Comparison of ENCODE assay signal across 16 cellular contexts in the genomic region with DNA sequence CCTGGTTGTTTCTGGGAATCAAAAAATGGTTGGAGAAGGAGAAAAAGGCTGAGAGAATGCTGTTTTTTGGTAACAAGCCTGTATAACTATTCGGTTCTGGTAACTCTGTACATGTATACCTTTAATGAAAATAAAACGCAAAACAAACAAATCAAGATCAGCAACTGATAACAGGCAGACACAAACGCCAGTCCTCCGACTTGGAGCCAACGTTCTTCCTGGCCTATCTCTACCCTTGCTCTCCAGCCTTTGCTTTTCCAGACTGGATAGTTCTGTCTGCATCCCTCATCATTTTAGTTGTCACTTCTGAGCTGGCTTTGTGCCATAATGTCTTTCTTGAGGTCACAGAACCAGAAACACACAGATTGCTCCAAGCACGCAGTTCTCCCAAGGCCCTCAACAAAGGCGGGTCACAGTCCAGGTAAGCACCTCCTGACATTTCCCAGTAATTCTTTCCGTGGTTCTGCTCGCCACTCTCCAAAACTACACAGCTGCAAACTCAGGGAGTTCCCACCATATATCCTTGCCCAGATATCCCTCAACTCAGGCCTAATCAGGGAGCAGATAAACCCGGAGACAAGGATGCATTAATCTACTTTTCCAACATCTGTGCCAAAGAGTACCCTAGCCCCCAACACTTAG. TPM values are rescaled to one million over a fixed set of nuclear protein-coding genes. Genes with fewer than 3 reads are reported as not detected.
A peak's percentile ranks its signal among the peaks of the same experiment; 100 is the strongest.
DNase-seq lines count a peak whose midpoint lies in the region; TF ChIP-seq lines count a peak whose summit lies in the region.
"Had no signal": no experiment of that assay in that cellular context is flagged by ENCODE, and none has a peak within 500 bp of the region (broad histone marks: within the 10 kb centered on the region; RNA-seq: fewer than 3 reads in every experiment).

No MANE protein-coding gene starts in this region.

- H2AK5ac ChIP-seq in H9 (ENCODE audit: insufficient read length, low read length): no peak overlapping the region

- no peak overlapping the region for H2BK12ac ChIP-seq in H9 (ENCODE audit: insufficient read length, low read depth, low read length)

- H3K27me3 ChIP-seq in H9 (ENCODE audit: insufficient read depth, low read length) (no peaks in the 10 kb centered on the region), spleen (replicated peaks in 1 of 7) (no peaks in the 10 kb centered on the region)
- H3K27me3 ChIP-seq: Peyer's patch had no signal

- no peak overlapping the region for H2BK20ac ChIP-seq in H9 (ENCODE audit: low read depth, low read length, poor library complexity, severe bottlenecking)

- peak overlapping the region in 2 of 3 experiments; percentile 29 to 58; a peak in 3 of 7 replicates for H3K27ac Mint-ChIP-seq in H9
- H3K27ac Mint-ChIP-seq in endothelial cell (ENCODE audit: unreplicated experiment): no peak overlapping the region
- H3K27ac Mint-ChIP-seq: GM23338 had no signal

- H3T11ph ChIP-seq in H9 (ENCODE audit: low read length): no peak overlapping the region

- no peak overlapping the region for H2BK5ac ChIP-seq in H9 (ENCODE audit: insufficient read length, low read length)

- no peaks in the 10 kb centered on the region for H4K20me1 ChIP-seq in H9 (ENCODE audit: control insufficient read depth, insufficient read depth, insufficient read length)

- H2BK120ac ChIP-seq in H9 (ENCODE audit: low read depth, low read length, poor library complexity, severe bottlenecking): no peak overlapping the region

- H3K4me3 ChIP-seq in spleen (no peak overlapping the region), foreskin fibroblast (ENCODE audit: low read depth in 1 of 2, low read length in 2 of 2) (no peak overlapping the region)
- H3K4me3 ChIP-seq: GM23338, Peyer's patch had no signal

- H3K27ac ChIP-seq in H9 (ENCODE audit: insufficient read length, low read depth, low read length) (no peak overlapping the region), spleen (no peak overlapping the region)
- H3K27ac ChIP-seq: Peyer's patch had no signal

- H4K5ac ChIP-seq in H9 (ENCODE audit: insufficient read length, low read depth, low read length): no peak overlapping the region

- H3K79me2 ChIP-seq in H9 (ENCODE audit: insufficient read depth, low read length): no peaks in the 10 kb centered on the region

- no peak overlapping the region for H3K56ac ChIP-seq in H9 (ENCODE audit: insufficient read length, low read depth, low read length)

- no peak overlapping the region for H4K91ac ChIP-seq in H9 (ENCODE audit: insufficient read length, low read depth, low read length)

- H3K36me3 ChIP-seq in spleen: no peaks in the 10 kb centered on the region
- H3K36me3 ChIP-seq: Peyer's patch had no signal

- TF ChIP-seq CTCF in H9 (conservative IDR thresholded peaks at IDR 0.05) (no peak), endothelial cell (IDR thresholded peaks at IDR 0.05; ENCODE audit: unreplicated experiment) (no peak), spleen (IDR thresholded peaks at IDR 0.05 in 8 of 11, conservative IDR thresholded peaks at IDR 0.05 in 3 of 11) (no peak), foreskin fibroblast (IDR thresholded peaks at IDR 0.05; ENCODE audit: low read depth, low read length) (no peak)

- H3K27me3 Mint-ChIP-seq in H9 (ENCODE audit: low read depth) (no peaks in the 10 kb centered on the region; the same call in 1 of the 2 replicates), endothelial cell (ENCODE audit: unreplicated experiment) (peaks cover 7% of the 10 kb centered on the region)

- peaks cover 0 to 3% of the 10 kb centered on the region in 2 experiments; a peak in 1 of 5 replicates for H3K9me3 Mint-ChIP-seq in H9
- no peaks in the 10 kb centered on the region for H3K9me3 Mint-ChIP-seq in endothelial cell (ENCODE audit: unreplicated experiment)
- H3K9me3 Mint-ChIP-seq: GM23338 had no signal

- TF ChIP-seq POLR2A in spleen (IDR thresholded peaks at IDR 0.05): no peak

- H3K4ac ChIP-seq in H9 (ENCODE audit: low read depth, low read length): no peak overlapping the region

- H3K4me1 Mint-ChIP-seq in H9: no peaks in the 10 kb centered on the region
- H3K4me1 Mint-ChIP-seq in endothelial cell (ENCODE audit: unreplicated experiment): no peaks in the 10 kb centered on the region
- H3K4me1 Mint-ChIP-seq: GM23338 had no signal

- no peaks in the 10 kb centered on the region for H3K79me1 ChIP-seq in H9 (ENCODE audit: insufficient read depth, low read depth, low read length, poor library complexity, severe bottlenecking)

- H3K36me3 Mint-ChIP-seq in H9 (ENCODE audit: insufficient read depth in 1 of 3, low read depth in 3 of 3): peaks cover 0 to 2% (median 0%) of the 10 kb centered on the region in 3 experiments; a peak in 2 of 7 replicates
- peaks cover 6% of the 10 kb centered on the region for H3K36me3 Mint-ChIP-seq in endothelial cell (ENCODE audit: low read depth, unreplicated experiment)

- H3K9me3 ChIP-seq in H9 (ENCODE audit: control insufficient read depth, low read depth, low read length): no peaks in the 10 kb centered on the region
- no peaks in the 10 kb centered on the region for H3K9me3 ChIP-seq in spleen
- H3K9me3 ChIP-seq: Peyer's patch had no signal

- H3K18ac ChIP-seq in H9 (ENCODE audit: insufficient read length, low read depth, low read length): no peak overlapping the region

- intact Hi-C loops in spleen (cut with DNase I; ENCODE audit: low total_unique reads): no loop called here

- no peak overlapping the region for H4K8ac ChIP-seq in H9 (replicated peaks; ENCODE audit: insufficient read length, low read depth, low read length)

- no peak overlapping the region for H3K23ac ChIP-seq in H9 (ENCODE audit: insufficient read length, low read depth, low read length)

- no peaks in the 10 kb centered on the region for H3K23me2 ChIP-seq in H9 (ENCODE audit: insufficient read length, low read depth, low read length, poor library complexity, severe bottlenecking)

- no peak overlapping the region for H2AFZ ChIP-seq in H9 (ENCODE audit: low read length)
- H2AFZ ChIP-seq: GM23338 had no signal

- no peak overlapping the region for H3K4me2 ChIP-seq in H9 (ENCODE audit: insufficient read depth, insufficient read length, low read length)
- H3K4me2 ChIP-seq: GM23338 had no signal

- no peak overlapping the region for H3K9ac ChIP-seq in H9 (ENCODE audit: extremely low read depth, insufficient read length, low read length)

- WGBS in H9 (ENCODE audit: extremely low coverage, insufficient read length, low lambda C conversion rate): no CpG with 5 or more reads among the region's 10 CpGs
- WGBS in spleen, 5 donors: 73 to 85% (median 83%) methylated on average over 10 of the region's 10 CpGs

- no peak overlapping the region for H3K14ac ChIP-seq in H9 (ENCODE audit: insufficient read depth, low read length)

- DNase-seq in H9: no peak
- DNase-seq in NCI-H526 (lab: John Stamatoyannopoulos, UW): peak; percentile 4 to 43
- no peak for DNase-seq in endothelial cell (ENCODE audit: low spot score)
- DNase-seq in spleen: peak; percentile 15
- no peak for DNase-seq in SHP77 treated with DMSO at 0.1 percent for 48 hours (lab: John Stamatoyannopoulos, UW)
- DNase-seq in foreskin fibroblast: no peak
- DNase-seq in RKO (ENCODE audit: low spot score): no peak
- DNase-seq: GF-D8, NCI-H1417, NCI-H2029, NCI-H69, Peyer's patch, SIG-M5 had no signal

- H2BK15ac ChIP-seq in H9 (ENCODE audit: low read depth, low read length): no peak overlapping the region

- H3K4me3 Mint-ChIP-seq in H9: no peak overlapping the region
- H3K4me3 Mint-ChIP-seq in endothelial cell (ENCODE audit: unreplicated experiment): peak overlapping the region; percentile 19
- H3K4me3 Mint-ChIP-seq: GM23338 had no signal

- H3K4me1 ChIP-seq in H9 (ENCODE audit: insufficient read depth, low read length) (no peaks in the 10 kb centered on the region), spleen (peaks cover 0 to 7% (median 1%) of the 10 kb centered on the region in 6 donors)
- H3K4me1 ChIP-seq: Peyer's patch had no signal

RNA-seq across cellular contexts. Expression of gene HIP1, which starts 20.2 kb away (rescaled TPM):
- 82.7 and 87.5 TPM in 2 replicates for total RNA-seq in H9 (2021)
- total RNA-seq in endothelial cell (ENCODE audit: unreplicated experiment): 49.3 TPM
- 10 to 100 TPM; 32.0 to 52.6 (median 43.0) TPM for total RNA-seq in spleen
- 1 to 10 TPM; 3.4 to 6.4 (median 3.6) TPM for polyA plus RNA-seq in spleen

RNA-seq across cellular contexts. Expression of gene CCL26, which starts 53.5 kb away (rescaled TPM):
- total RNA-seq in H9 (2021) (8.7 and 9.3 TPM in 2 replicates), endothelial cell (ENCODE audit: unreplicated experiment) (0.59 TPM), spleen (not detected)
- polyA plus RNA-seq in spleen: under 1 TPM in 2 of 3 donors, not detected in 1; 0.35 to 0.41 TPM
- total RNA-seq: LHCN-M2, Peyer's patch had no signal
- polyA plus RNA-seq: AG04450 had no signal

Comparison
In these comparisons a context has a peak if more than half of its experiments do, and no peak if none do; other contexts are left out.
1. DNase-seq: peak in NCI-H526 (2 of 2) and spleen (single experiment); none in H9 (single experiment), endothelial cell (single experiment), SHP77 treated with DMSO at 0.1 percent for 48 hours (single experiment), foreskin fibroblast (0 of 2) and RKO (single experiment).